21 cellular contexts compared by ENCODE assay signal in genomic region chr15:70665599-70665998, GRCh38.
DNase-seq lines count a peak whose midpoint lies in the region; ATAC-seq, FAIRE-seq and TF ChIP-seq lines count a peak whose summit lies in the region.
"Had no signal": no experiment of that assay in that cellular context is flagged by ENCODE, and none has a peak within 500 bp of the region (broad histone marks: within the 10 kb centered on the region; RNA-seq: fewer than 3 reads in every experiment).

No MANE protein-coding gene starts in this region.

- H3K4me3 ChIP-seq in A549 (no peak overlapping the region), prostate gland (no peak overlapping the region)
- H3K4me3 ChIP-seq: GM12878, HAP-1 had no signal

- intact Hi-C loops in Right ventricle myocardium superior (cut with DNase I), result no loop called here
- intact Hi-C loops in left ventricle myocardium superior (cut with micrococcal nuclease), result no loop called here
- intact Hi-C loops in prostate gland (cut with DNase I), result no loop called here

- 95% methylated on average over 1 of the region's 1 CpG for WGBS in A549 (ENCODE audit: missing lambda C conversion rate)
- WGBS in prostate gland, result 95% methylated on average over 1 of the region's 1 CpG

- H3K27ac ChIP-seq in A549 (no peak overlapping the region), prostate gland (no peak overlapping the region)
- H3K27ac ChIP-seq: HL-60 had no signal

- TF ChIP-seq EP300 in A549 (IDR thresholded peaks at IDR 0.05), result no peak

- POLR2A ChIA-PET in A549 (lab: Yijun Ruan, JAX), result no interaction called here

- H3K27me3 ChIP-seq in prostate gland (replicated peaks; ENCODE audit: insufficient read depth), result no peaks in the 10 kb centered on the region
- H3K27me3 ChIP-seq: BE2C had no signal

- DNase-seq in A549 (ENCODE audit: low read depth in 1 of 2, low spot score in 1 of 2), result no peak
- no peak for DNase-seq in Right ventricle myocardium superior
- no peak for DNase-seq in left ventricle myocardium superior
- DNase-seq in prostate gland (ENCODE audit: low spot score), result peak; percentile 10
- no peak for DNase-seq in stimulated activated CD4-positive, alpha-beta T cell treated with anti-CD3 and anti-CD28 coated beads, Interleukin-4, amount 100 ng/mL, for 24 hours
- DNase-seq in NCI-H1694 treated with DMSO at 0.1 percent for 48 hours (lab: John Stamatoyannopoulos, UW), result no peak
- DNase-seq: ACHN; BE2C; C1 segment of cervical spinal cord; CD4-positive, CD25-positive, alpha-beta regulatory T cell; CD8-positive, alpha-beta memory T cell; COR-L47; DMS 273 treated with DMSO at 0.1 percent for 48 hours; DMS53; DND-41; EL had no signal

- TF ChIP-seq POLR2A in A549 (IDR thresholded peaks at IDR 0.05; ENCODE audit: low read length), result no peak
- no peak for TF ChIP-seq POLR2A in prostate gland (IDR thresholded peaks at IDR 0.05)

- H3K9me3 ChIP-seq in A549 (no peaks in the 10 kb centered on the region), prostate gland (no peaks in the 10 kb centered on the region)
- H3K9me3 ChIP-seq: BE2C, HAP-1 had no signal

- no peak for TF ChIP-seq RAD21 in A549 (conservative IDR thresholded peaks at IDR 0.05 in 1 of 2, IDR thresholded peaks at IDR 0.05 in 1 of 2)

- H3K4me2 ChIP-seq in A549, result no peak overlapping the region

- FAIRE-seq in A549 (lab: Jason Lieb, UNC), result peak; percentile 84
- FAIRE-seq: GM12878, GM19239 had no signal

- peaks cover 5% of the 10 kb centered on the region for H3K4me1 ChIP-seq in A549
- peaks cover 3% of the 10 kb centered on the region for H3K4me1 ChIP-seq in prostate gland (replicated peaks)
- H3K4me1 ChIP-seq: HAP-1 had no signal

- no peaks in the 10 kb centered on the region for H3K36me3 ChIP-seq in prostate gland
- H3K36me3 ChIP-seq: BE2C had no signal

- TF ChIP-seq CTCF in A549 (IDR thresholded peaks at IDR 0.05) (no peak), prostate gland (IDR thresholded peaks at IDR 0.05) (no peak)

- ATAC-seq in A549, result no peak
- ATAC-seq in Right ventricle myocardium superior (ENCODE audit: poor library complexity), result peak; percentile 84
- ATAC-seq in left ventricle myocardium superior, result peak; percentile 88
- no peak for ATAC-seq in HG03196 (IDR thresholded peaks at IDR 0.05; ENCODE audit: unreplicated experiment)
- ATAC-seq: GM12878 had no signal

- CTCF ChIA-PET in A549 (lab: Yijun Ruan, JAX), result interaction anchor here (0.9 to 6.7 kb wide), 5 partner anchors 11 to 209 kb away, joined by 3 to 43 read pairs (median 4); no protein-coding TSS in a partner anchor

TF ChIP-seq in A549, 52 proteins besides CTCF, POLR2A, EP300 and RAD21:
- TF ChIP-seq RNF2 (IDR thresholded peaks at IDR 0.05; ENCODE audit: borderline replicate concordance, low read depth) (no peak), HES2 (IDR thresholded peaks at IDR 0.05) (no peak), CBX8 (IDR thresholded peaks at IDR 0.05) (no peak), JUNB (IDR thresholded peaks at IDR 0.05) (no peak)
- TF ChIP-seq, protein P1, sequence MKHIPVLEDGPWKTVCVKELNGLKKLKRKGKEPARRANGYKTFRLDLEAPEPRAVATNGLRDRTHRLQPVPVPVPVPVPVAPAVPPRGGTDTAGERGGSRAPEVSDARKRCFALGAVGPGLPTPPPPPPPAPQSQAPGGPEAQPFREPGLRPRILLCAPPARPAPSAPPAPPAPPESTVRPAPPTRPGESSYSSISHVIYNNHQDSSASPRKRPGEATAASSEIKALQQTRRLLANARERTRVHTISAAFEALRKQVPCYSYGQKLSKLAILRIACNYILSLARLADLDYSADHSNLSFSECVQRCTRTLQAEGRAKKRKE (CRISPR knock-in tag; IDR thresholded peaks at IDR 0.05; ENCODE audit: low read depth), result no peak

Comparison
In these comparisons a context has a peak if more than half of its experiments do, and no peak if none do; other contexts are left out.
1. ATAC-seq: peak in Right ventricle myocardium superior (single experiment) and left ventricle myocardium superior (single experiment); none in A549 (0 of 2) and HG03196 (single experiment).